In the genomic region with DNA sequence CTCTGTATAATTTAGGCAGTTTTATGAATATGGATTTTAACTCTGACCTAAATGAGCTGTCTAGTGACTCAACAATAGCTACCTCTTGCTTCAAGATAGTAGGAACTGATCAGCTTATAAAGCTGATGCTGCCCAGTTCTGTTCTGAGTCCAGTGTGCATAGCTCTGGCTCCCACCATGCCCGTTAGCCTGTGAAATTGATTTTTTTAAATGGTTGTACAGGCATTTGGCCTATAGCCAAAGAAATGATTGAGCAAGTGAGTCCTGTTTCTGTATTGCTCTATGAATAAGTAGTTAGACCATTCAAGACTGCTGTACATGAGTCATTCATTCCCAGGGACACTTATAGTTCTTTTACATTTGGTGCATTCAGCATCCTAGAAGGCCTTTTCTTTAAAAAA, we compare ENCODE assay signal across 2 cellular contexts.
TF ChIP-seq lines count a peak whose summit lies in the region.

No MANE protein-coding gene starts in this region.

TF ChIP-seq in IMR-90, 13 proteins besides CTCF, POLR2A, EP300 and RAD21:
- TF ChIP-seq FOS (IDR thresholded peaks at IDR 0.05; ENCODE audit: low read depth, low read length) (0 out of 2 replicates have a peak, but pooled peaks have one; percentile 48), CEBPB (IDR thresholded peaks at IDR 0.05; ENCODE audit: low read depth, low read length) (peak; percentile 88), RFX5 (IDR thresholded peaks at IDR 0.05; ENCODE audit: low read depth, low read length) (no peak)
TF ChIP-seq in IMR-90: peak in this region for 2.

TF ChIP-seq in K562, 482 proteins besides CTCF, POLR2A, EP300 and RAD21:
- TF ChIP-seq NFIC (IDR thresholded peaks at IDR 0.05) (peak; percentile 66), PTTG1 (tag; IDR thresholded peaks at IDR 0.05; ENCODE audit: low read depth) (no peak)
